1 cellular context compared by ENCODE assay signal in genomic region chr10:92222603-92223275, GRCh38.
A peak's percentile ranks its signal among the peaks of the same experiment; 100 is the strongest.
TF ChIP-seq lines count a peak whose summit lies in the region.

No MANE protein-coding gene starts in this region.

TF ChIP-seq in HCT116, 20 proteins besides CTCF, POLR2A, EP300 and RAD21 (continued from another document):
- TF ChIP-seq MAX (IDR thresholded peaks at IDR 0.05) (0 out of 2 replicates have a peak, but pooled peaks have one; percentile 17), JUND (IDR thresholded peaks at IDR 0.05) (peak; percentile 94), SP1 (IDR thresholded peaks at IDR 0.05; ENCODE audit: low read depth) (peak; percentile 84), ZFX (IDR thresholded peaks at IDR 0.05) (no peak)
